Comparison of ENCODE assay signal across 24 cellular contexts in the genomic region with DNA sequence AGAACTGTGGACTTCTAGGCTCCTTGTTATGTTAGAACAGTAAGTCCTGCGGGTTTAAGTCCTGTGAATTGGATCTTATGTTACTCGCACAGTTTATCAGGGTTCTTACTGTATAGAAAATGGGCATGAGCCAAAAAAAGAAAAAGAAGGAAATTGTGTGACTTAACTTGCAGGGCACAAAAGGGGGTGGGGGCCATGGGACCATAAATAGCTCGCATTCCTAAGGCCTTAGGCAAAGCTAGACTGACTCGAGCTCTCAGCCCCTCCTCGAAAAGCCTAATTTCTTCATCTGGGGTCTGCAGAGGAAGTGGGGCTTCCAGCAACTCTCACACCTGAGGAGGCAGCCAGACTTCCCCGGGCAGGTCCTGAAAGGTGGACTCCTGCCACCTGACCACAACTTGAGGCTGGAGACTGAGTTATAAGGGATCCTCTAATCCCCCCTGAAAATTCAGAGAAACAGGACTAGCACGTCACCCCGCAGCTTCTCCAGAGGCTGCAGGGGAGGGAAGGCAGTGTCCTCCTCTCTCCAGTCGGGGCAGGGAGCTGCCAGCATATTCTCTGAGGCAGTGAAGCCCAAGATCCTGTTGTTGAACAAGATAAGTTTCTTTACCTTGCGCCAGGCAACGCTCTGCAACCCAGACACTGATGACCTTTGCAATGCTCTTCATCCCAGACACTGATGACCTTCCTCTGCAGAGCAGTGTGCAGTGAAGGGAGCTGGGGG.
DNase-seq lines count a peak whose midpoint lies in the region; ATAC-seq and TF ChIP-seq lines count a peak whose summit lies in the region.
"Had no signal": no experiment of that assay in that cellular context is flagged by ENCODE, and none has a peak within 500 bp of the region (broad histone marks: within the 10 kb centered on the region; RNA-seq: fewer than 3 reads in every experiment).

No MANE protein-coding gene starts in this region.

- POLR2A ChIA-PET in SK-N-SH (lab: Yijun Ruan, JAX) = no interaction called here

- TF ChIP-seq CTCF in SK-N-SH (IDR thresholded peaks at IDR 0.05) (no peak), mesothelial cell of epicardium (IDR thresholded peaks at IDR 0.05; ENCODE audit: unreplicated experiment) (no peak), upper lobe of right lung (IDR thresholded peaks at IDR 0.05) (no peak)

- no peak overlapping the region for H3K4me2 ChIP-seq in SK-N-SH

- intact Hi-C loops in upper lobe of right lung (cut with DNase I) = no loop called here

- H3K36me3 Mint-ChIP-seq in mesothelial cell of epicardium = peaks cover 2% of the 10 kb centered on the region

- H3K9me3 ChIP-seq in SK-N-SH = no peaks in the 10 kb centered on the region
- H3K9me3 ChIP-seq in upper lobe of right lung = no peaks in the 10 kb centered on the region
- H3K9me3 ChIP-seq: transverse colon had no signal

- DNase-seq in SK-N-SH = no peak
- DNase-seq in dermis blood vessel endothelial cell = peak; percentile 19
- no peak for DNase-seq in mesothelial cell of epicardium (ENCODE audit: low spot score in 2 of 2, unreplicated experiment in 2 of 2)
- DNase-seq in upper lobe of right lung = peak; percentile 18
- DNase-seq: activated CD4-positive, alpha-beta T cell treated with anti-CD3 and anti-CD28 coated beads, Interleukin-2, amount 10 ng/mL, durations not matched to agents 7 days and 5 days; activated naive CD8-positive, alpha-beta T cell treated with anti-CD3 and anti-CD28 coated beads, Interleukin-2, amount 50 U/mL, for 24 hours; AML-193; COR-L47; HFFc6; NCI-H146; NCI-H2171; NCI-H526; spleen; stimulated activated CD4-positive, alpha-beta T cell treated with anti-CD3 and anti-CD28 coated beads, Interleukin-4, amount 100 ng/mL, for 24 hours; stimulated activated naive CD8-positive, alpha-beta T cell treated with anti-CD3 and anti-CD28 coated beads, Interleukin-15, amount 100 ng/mL, for 72 hours; T-helper 1 cell; transverse colon had no signal

- no peaks in the 10 kb centered on the region for H4K20me1 ChIP-seq in SK-N-SH (ENCODE audit: insufficient read depth)

- WGBS in SK-N-SH (ENCODE audit: low lambda C conversion rate) = 50% methylated on average over 8 of the region's 11 CpGs

- H3K27ac ChIP-seq in SK-N-SH (ENCODE audit: low read depth in 2 of 2, low read length in 1 of 2) (no peak overlapping the region), upper lobe of right lung (no peak overlapping the region)
- H3K27ac ChIP-seq: 22Rv1, spleen, transverse colon had no signal

- no peak for TF ChIP-seq RAD21 in SK-N-SH (IDR thresholded peaks at IDR 0.05; ENCODE audit: low read length)

- H2AFZ ChIP-seq in SK-N-SH (ENCODE audit: low read depth) = peak overlapping the region; percentile 56; the same call in 1 of the 2 replicates

- no peak for ATAC-seq in SK-N-SH treated with all-trans-retinoic acid at 6 μM for 48 hours
- no peak for ATAC-seq in upper lobe of right lung
- no peak for ATAC-seq in GM18520 (IDR thresholded peaks at IDR 0.05; ENCODE audit: unreplicated experiment)
- no peak for ATAC-seq in esophagus mucosa
- ATAC-seq in GM18511 (IDR thresholded peaks at IDR 0.05; ENCODE audit: unreplicated experiment) = no peak
- ATAC-seq: activated naive CD8-positive, alpha-beta T cell treated with anti-CD3 and anti-CD28 coated beads, Interleukin-2, amount 50 U/mL, for 24 hours; stimulated activated naive CD8-positive, alpha-beta T cell treated with anti-CD3 and anti-CD28 coated beads, Interleukin-15, amount 100 ng/mL, for 72 hours had no signal

- no peak overlapping the region for H3K4me3 Mint-ChIP-seq in mesothelial cell of epicardium
- H3K4me3 Mint-ChIP-seq: activated CD4-positive, alpha-beta T cell treated with anti-CD3 and anti-CD28 coated beads, Interleukin-2, amount 10 ng/mL, durations not matched to agents 7 days and 5 days; activated naive CD8-positive, alpha-beta T cell treated with anti-CD3 and anti-CD28 coated beads, Interleukin-2, amount 50 U/mL, for 24 hours; brain; HFFc6; stimulated activated naive CD8-positive, alpha-beta T cell treated with anti-CD3 and anti-CD28 coated beads, Interleukin-15, amount 100 ng/mL, for 72 hours had no signal

- H3K4me3 ChIP-seq in SK-N-SH (ENCODE audit: low read depth in 2 of 2, low read length in 1 of 2) (no peak overlapping the region), upper lobe of right lung (no peak overlapping the region)
- H3K4me3 ChIP-seq: lung, spleen, transverse colon had no signal

- H3K4me1 ChIP-seq in SK-N-SH (ENCODE audit: control insufficient read depth in 1 of 2, insufficient read depth in 2 of 2, low read depth in 1 of 2, low read length in 1 of 2) (peaks cover 0 to 9% of the 10 kb centered on the region in 2 experiments; a peak in 1 of 4 replicates), upper lobe of right lung (no peaks in the 10 kb centered on the region)
- H3K4me1 ChIP-seq: spleen had no signal

- peaks cover 7% of the 10 kb centered on the region for H3K4me1 Mint-ChIP-seq in mesothelial cell of epicardium
- H3K4me1 Mint-ChIP-seq: activated CD4-positive, alpha-beta T cell treated with anti-CD3 and anti-CD28 coated beads, Interleukin-2, amount 10 ng/mL, durations not matched to agents 7 days and 5 days; activated naive CD8-positive, alpha-beta T cell treated with anti-CD3 and anti-CD28 coated beads, Interleukin-2, amount 50 U/mL, for 24 hours; stimulated activated naive CD8-positive, alpha-beta T cell treated with anti-CD3 and anti-CD28 coated beads, Interleukin-15, amount 100 ng/mL, for 72 hours had no signal

- H3K9me2 ChIP-seq in SK-N-SH = no peaks in the 10 kb centered on the region

- CTCF ChIA-PET in SK-N-SH (lab: Yijun Ruan, JAX) = interaction anchor here (0.8 kb wide), 1 partner anchor 21 kb away, joined by 3 read pairs; no protein-coding TSS in a partner anchor

- H3K36me3 ChIP-seq in SK-N-SH (replicated peaks in 1 of 2; ENCODE audit: control insufficient read depth in 1 of 2, insufficient read depth in 2 of 2, low read length in 1 of 2) (no peaks in the 10 kb centered on the region), upper lobe of right lung (no peaks in the 10 kb centered on the region)
- H3K36me3 ChIP-seq: spleen, transverse colon had no signal

- no peak overlapping the region for H3K9ac ChIP-seq in SK-N-SH

- H3K79me2 ChIP-seq in SK-N-SH (ENCODE audit: insufficient read depth) = no peaks in the 10 kb centered on the region

- H3K27me3 Mint-ChIP-seq in mesothelial cell of epicardium (ENCODE audit: low read depth) = no peaks in the 10 kb centered on the region
- H3K27me3 Mint-ChIP-seq: brain had no signal

- H3K27ac Mint-ChIP-seq in mesothelial cell of epicardium = peak overlapping the region; percentile 9
- H3K27ac Mint-ChIP-seq: activated CD4-positive, alpha-beta T cell treated with anti-CD3 and anti-CD28 coated beads, Interleukin-2, amount 10 ng/mL, durations not matched to agents 7 days and 5 days; activated naive CD8-positive, alpha-beta T cell treated with anti-CD3 and anti-CD28 coated beads, Interleukin-2, amount 50 U/mL, for 24 hours; brain; HFFc6; stimulated activated naive CD8-positive, alpha-beta T cell treated with anti-CD3 and anti-CD28 coated beads, Interleukin-15, amount 100 ng/mL, for 72 hours had no signal

- TF ChIP-seq EP300 in SK-N-SH (IDR thresholded peaks at IDR 0.05; ENCODE audit: borderline replicate concordance in 1 of 2, low read depth in 1 of 2, low read length in 1 of 2) = no peak

- H3K9me3 Mint-ChIP-seq in mesothelial cell of epicardium = peaks cover 5% of the 10 kb centered on the region
- H3K9me3 Mint-ChIP-seq: activated CD4-positive, alpha-beta T cell treated with anti-CD3 and anti-CD28 coated beads, Interleukin-2, amount 10 ng/mL, durations not matched to agents 7 days and 5 days; activated naive CD8-positive, alpha-beta T cell treated with anti-CD3 and anti-CD28 coated beads, Interleukin-2, amount 50 U/mL, for 24 hours; HFFc6; stimulated activated naive CD8-positive, alpha-beta T cell treated with anti-CD3 and anti-CD28 coated beads, Interleukin-15, amount 100 ng/mL, for 72 hours had no signal

- H3K27me3 ChIP-seq in SK-N-SH (ENCODE audit: insufficient read depth) (no peaks in the 10 kb centered on the region), upper lobe of right lung (no peaks in the 10 kb centered on the region)
- H3K27me3 ChIP-seq: spleen, transverse colon had no signal

- H3F3A ChIP-seq in SK-N-SH (replicated peaks; ENCODE audit: insufficient read depth) = no peaks in the 10 kb centered on the region

TF ChIP-seq in SK-N-SH, 30 proteins besides CTCF, POLR2A, EP300 and RAD21:
- no peak for TF ChIP-seq EZH2phosphoT487 (IDR thresholded peaks at IDR 0.05; ENCODE audit: borderline replicate concordance, low read depth)
- TF ChIP-seq, protein P1, sequence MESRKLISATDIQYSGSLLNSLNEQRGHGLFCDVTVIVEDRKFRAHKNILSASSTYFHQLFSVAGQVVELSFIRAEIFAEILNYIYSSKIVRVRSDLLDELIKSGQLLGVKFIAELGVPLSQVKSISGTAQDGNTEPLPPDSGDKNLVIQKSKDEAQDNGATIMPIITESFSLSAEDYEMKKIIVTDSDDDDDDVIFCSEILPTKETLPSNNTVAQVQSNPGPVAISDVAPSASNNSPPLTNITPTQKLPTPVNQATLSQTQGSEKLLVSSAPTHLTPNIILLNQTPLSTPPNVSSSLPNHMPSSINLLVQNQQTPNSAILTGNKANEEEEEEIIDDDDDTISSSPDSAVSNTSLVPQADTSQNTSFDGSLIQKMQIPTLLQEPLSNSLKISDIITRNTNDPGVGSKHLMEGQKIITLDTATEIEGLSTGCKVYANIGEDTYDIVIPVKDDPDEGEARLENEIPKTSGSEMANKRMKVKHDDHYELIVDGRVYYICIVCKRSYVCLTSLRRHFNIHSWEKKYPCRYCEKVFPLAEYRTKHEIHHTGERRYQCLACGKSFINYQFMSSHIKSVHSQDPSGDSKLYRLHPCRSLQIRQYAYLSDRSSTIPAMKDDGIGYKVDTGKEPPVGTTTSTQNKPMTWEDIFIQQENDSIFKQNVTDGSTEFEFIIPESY (IDR thresholded peaks at IDR 0.05; ENCODE audit: borderline replicate concordance, low read depth) = no peak
TF ChIP-seq in SK-N-SH: peak in this region for 0.

TF ChIP-seq in SK-N-SH treated with all-trans-retinoic acid at 6 μM for 48 hours, 23 proteins besides CTCF, POLR2A, EP300 and RAD21 (continues in another document):
- TF ChIP-seq, protein P2, sequence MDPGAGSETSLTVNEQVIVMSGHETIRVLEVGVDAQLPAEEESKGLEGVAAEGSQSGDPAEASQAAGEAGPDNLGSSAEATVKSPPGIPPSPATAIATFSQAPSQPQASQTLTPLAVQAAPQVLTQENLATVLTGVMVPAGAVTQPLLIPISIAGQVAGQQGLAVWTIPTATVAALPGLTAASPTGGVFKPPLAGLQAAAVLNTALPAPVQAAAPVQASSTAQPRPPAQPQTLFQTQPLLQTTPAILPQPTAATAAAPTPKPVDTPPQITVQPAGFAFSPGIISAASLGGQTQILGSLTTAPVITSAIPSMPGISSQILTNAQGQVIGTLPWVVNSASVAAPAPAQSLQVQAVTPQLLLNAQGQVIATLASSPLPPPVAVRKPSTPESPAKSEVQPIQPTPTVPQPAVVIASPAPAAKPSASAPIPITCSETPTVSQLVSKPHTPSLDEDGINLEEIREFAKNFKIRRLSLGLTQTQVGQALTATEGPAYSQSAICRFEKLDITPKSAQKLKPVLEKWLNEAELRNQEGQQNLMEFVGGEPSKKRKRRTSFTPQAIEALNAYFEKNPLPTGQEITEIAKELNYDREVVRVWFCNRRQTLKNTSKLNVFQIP (CRISPR knock-in tag; IDR thresholded peaks at IDR 0.05; ENCODE audit: borderline replicate concordance, low read depth) = no peak
- no peak for TF ChIP-seq TCF4 (CRISPR knock-in tag; IDR thresholded peaks at IDR 0.05; ENCODE audit: borderline replicate concordance)

Comparison
In these comparisons a context has a peak if more than half of its experiments do, and no peak if none do; other contexts are left out.
1. DNase-seq: peak in dermis blood vessel endothelial cell (single experiment) and upper lobe of right lung (single experiment); none in SK-N-SH (single experiment) and mesothelial cell of epicardium (0 of 2).